12 cellular contexts compared by ENCODE assay signal in genomic region chr20:44491635-44492395, GRCh38. TPM values are rescaled to one million over a fixed set of nuclear protein-coding genes. Genes with fewer than 3 reads are reported as not detected.
DNase-seq lines count a peak whose midpoint lies in the region; ATAC-seq and TF ChIP-seq lines count a peak whose summit lies in the region.
"Had no signal": no experiment of that assay in that cellular context is flagged by ENCODE, and none has a peak within 500 bp of the region (broad histone marks: within the 10 kb centered on the region; RNA-seq: fewer than 3 reads in every experiment).

No MANE protein-coding gene starts in this region.

- no peaks in the 10 kb centered on the region for H3K27me3 ChIP-seq in CD4-positive, alpha-beta T cell (ENCODE audit: control insufficient read depth, insufficient read depth, low read length)
- H3K27me3 ChIP-seq in RWPE2 (ENCODE audit: insufficient read depth, poor library complexity, severe bottlenecking) (no peaks in the 10 kb centered on the region), esophagus (ENCODE audit: control insufficient read depth in 1 of 2, insufficient read depth in 2 of 2, low read length in 2 of 2) (no peaks in the 10 kb centered on the region), neutrophil (no peaks in the 10 kb centered on the region)

- no peak overlapping the region for H3K27ac ChIP-seq in CD4-positive, alpha-beta T cell (ENCODE audit: low read depth, low read length)
- no peak overlapping the region for H3K27ac ChIP-seq in RWPE2 (ENCODE audit: poor library complexity, severe bottlenecking)
- peak overlapping the region; percentile 29 to 61 for H3K27ac ChIP-seq in esophagus (ENCODE audit: low read depth in 2 of 2, low read length in 1 of 2)
- H3K27ac ChIP-seq in neutrophil = peak overlapping the region; percentile 54
- H3K27ac ChIP-seq: psoas muscle, SK-N-MC had no signal

- no peak for DNase-seq in CD4-positive, alpha-beta T cell
- peak; percentile 66 for DNase-seq in RWPE2 (ENCODE audit: low spot score)
- DNase-seq in posterior vena cava (ENCODE audit: low spot score) = no peak
- no peak for DNase-seq in NCI-H2196 treated with DMSO at 0.1 percent for 48 hours (lab: John Stamatoyannopoulos, UW; ENCODE audit: unreplicated experiment)
- no peak for DNase-seq in GM19240 (ENCODE audit: insufficient read length, low spot score)
- no peak for DNase-seq in SW 1271 (lab: John Stamatoyannopoulos, UW)
- DNase-seq: activated effector memory CD4-positive, alpha-beta T cell treated with Interleukin-2 at 50 U/mL for 16 hours; stimulated activated naive CD4-positive, alpha-beta T cell treated with Interleukin-2 at 50 U/mL for 16 hours had no signal

- CTCF ChIA-PET in CD4-positive, alpha-beta T cell (lab: Charles Lee) = no interaction called here

- H3K27ac Mint-ChIP-seq in CD4-positive, alpha-beta T cell = peak overlapping the region; percentile 70

- WGBS in esophagus, 2 donors = 64 to 66% methylated on average over 5 of the region's 5 CpGs

- no peaks in the 10 kb centered on the region for H3K4me1 Mint-ChIP-seq in CD4-positive, alpha-beta T cell (ENCODE audit: low read depth)

- H3K36me3 Mint-ChIP-seq in CD4-positive, alpha-beta T cell (ENCODE audit: low read depth) = peaks cover 92% of the 10 kb centered on the region

- no peak for TF ChIP-seq CTCF in CD4-positive, alpha-beta T cell (IDR thresholded peaks at IDR 0.05)
- TF ChIP-seq CTCF in RWPE2 (IDR thresholded peaks at IDR 0.05; ENCODE audit: poor library complexity, severe bottlenecking) (no peak), neutrophil (IDR thresholded peaks at IDR 0.05) (no peak)

- no peaks in the 10 kb centered on the region for H3K27me3 Mint-ChIP-seq in CD4-positive, alpha-beta T cell

- intact Hi-C loops in CD4-positive, alpha-beta T cell (cut with DNase I, micrococcal nuclease) = no loop called here
- intact Hi-C loops in posterior vena cava (cut with DNase I) = no loop called here

- H3K4me3 ChIP-seq in RWPE2 (ENCODE audit: severe bottlenecking) = no peak overlapping the region
- H3K4me3 ChIP-seq in esophagus (ENCODE audit: low read depth in 1 of 2, low read length in 2 of 2) = no peak overlapping the region
- no peak overlapping the region for H3K4me3 ChIP-seq in neutrophil (ENCODE audit: low read depth in 1 of 2, low read length in 1 of 2)
- H3K4me3 ChIP-seq: psoas muscle, SK-N-MC had no signal

- H3K9me3 ChIP-seq in CD4-positive, alpha-beta T cell (ENCODE audit: control insufficient read depth, low read length) = no peaks in the 10 kb centered on the region
- H3K9me3 ChIP-seq in RWPE2 (ENCODE audit: severe bottlenecking) = no peaks in the 10 kb centered on the region
- H3K9me3 ChIP-seq in esophagus (ENCODE audit: control insufficient read depth in 2 of 2, insufficient read depth in 1 of 2, low read depth in 1 of 2, low read length in 1 of 2) = no peaks in the 10 kb centered on the region
- H3K9me3 ChIP-seq in neutrophil = no peaks in the 10 kb centered on the region
- H3K9me3 ChIP-seq: psoas muscle had no signal

- peaks cover 30% of the 10 kb centered on the region for H3K4me1 ChIP-seq in RWPE2 (ENCODE audit: insufficient read depth, poor library complexity, severe bottlenecking)
- peaks cover 0 to 7% of the 10 kb centered on the region in 2 donors for H3K4me1 ChIP-seq in esophagus (ENCODE audit: control insufficient read depth in 2 of 2, insufficient read depth in 2 of 2, low read length in 1 of 2)
- H3K4me1 ChIP-seq in neutrophil (ENCODE audit: control insufficient read depth in 1 of 2, insufficient read depth in 1 of 2, low read depth in 1 of 2, low read length in 1 of 2) = peaks cover 29 to 31% of the 10 kb centered on the region in 2 experiments

- no peak overlapping the region for H3K4me3 Mint-ChIP-seq in CD4-positive, alpha-beta T cell

- H3K36me3 ChIP-seq in RWPE2 (ENCODE audit: low read depth) (peaks cover 90% of the 10 kb centered on the region), esophagus (ENCODE audit: control insufficient read depth in 2 of 2, insufficient read depth in 2 of 2, low read length in 1 of 2) (peaks cover 6 to 18% of the 10 kb centered on the region in 2 donors), neutrophil (peaks cover 88% of the 10 kb centered on the region)

- ATAC-seq in CD4-positive, alpha-beta T cell (ENCODE audit: poor library complexity) = no peak
- ATAC-seq in RWPE2 (ENCODE audit: low read depth) = no peak

- H3K9me3 Mint-ChIP-seq in CD4-positive, alpha-beta T cell = no peaks in the 10 kb centered on the region

- POLR2A ChIA-PET in CD4-positive, alpha-beta T cell (lab: Charles Lee) = interaction anchor here (2.2 kb wide), 1 partner anchor 16 kb away, joined by 6 read pairs; the partner anchor contains the start of gene TTPAL

RNA-seq across cellular contexts. Expression of gene TTPAL, which starts 16.1 kb away (rescaled TPM):
- total RNA-seq in CD4-positive, alpha-beta T cell = 1 to 10 TPM; 9.0 to 9.9 TPM
- polyA plus RNA-seq in esophagus = 1 to 10 TPM; 3.1 to 5.0 TPM
- total RNA-seq in posterior vena cava = 10 to 100 TPM; 11.8 to 14.3 TPM

RNA-seq across cellular contexts. Expression of gene SERINC3, which starts 30.1 kb away (rescaled TPM):
- total RNA-seq in CD4-positive, alpha-beta T cell = 10 to 100 TPM; 39.5 to 40.2 TPM
- polyA plus RNA-seq in esophagus = 10 to 100 TPM; 25.5 to 35.1 TPM
- 100 to 1,000 TPM in 1 of 2 donors, 10 to 100 TPM in 1; 95.0 to 104 TPM for total RNA-seq in posterior vena cava

Comparison
In these comparisons a context has a peak if more than half of its experiments do, and no peak if none do; other contexts are left out.
1. H3K27ac ChIP-seq: peak in esophagus (2 of 2) and neutrophil (single experiment); none in CD4-positive, alpha-beta T cell (single experiment) and RWPE2 (single experiment).